18 cellular contexts compared by ENCODE assay signal in genomic region chr4:181967401-181967800, GRCh38.
A peak's percentile ranks its signal among the peaks of the same experiment; 100 is the strongest.
DNase-seq lines count a peak whose midpoint lies in the region; ATAC-seq, FAIRE-seq and TF ChIP-seq lines count a peak whose summit lies in the region.
"Had no signal": no experiment of that assay in that cellular context is flagged by ENCODE, and none has a peak within 500 bp of the region (broad histone marks: within the 10 kb centered on the region; RNA-seq: fewer than 3 reads in every experiment).

No MANE protein-coding gene starts in this region.

- CTCF ChIA-PET in H1 (lab: Charles Lee; ENCODE audit: partially characterized antibody) = no interaction called here

- no peak overlapping the region for H3K14ac ChIP-seq in H1 (ENCODE audit: insufficient read length)

- peak; percentile 61 for DNase-seq in BE2C
- DNase-seq in RWPE2 (ENCODE audit: low spot score) = no peak
- DNase-seq in H1 (ENCODE audit: low read depth in 1 of 2, low spot score in 2 of 2) = no peak
- no peak for DNase-seq in smooth muscle cell (lab: John Stamatoyannopoulos, UW; ENCODE audit: unreplicated experiment)
- DNase-seq in left ventricle myocardium superior = no peak
- no peak for DNase-seq in midbrain (lab: John Stamatoyannopoulos, UW)
- no peak for DNase-seq in NCI-H524 treated with DMSO at 0.1 percent for 48 hours (lab: John Stamatoyannopoulos, UW)
- DNase-seq: AML-193; CD4-positive, alpha-beta memory T cell; DMS153; DMS79; GDM1; HCEC 1CT had no signal

- H3K9me3 ChIP-seq in BE2C = no peaks in the 10 kb centered on the region
- no peaks in the 10 kb centered on the region for H3K9me3 ChIP-seq in RWPE2 (ENCODE audit: severe bottlenecking)
- H3K9me3 ChIP-seq in H1 (ENCODE audit: insufficient read depth in 2 of 2, low read depth in 1 of 2, low read length in 1 of 2) = no peaks in the 10 kb centered on the region
- H3K9me3 ChIP-seq in smooth muscle cell (replicated peaks; ENCODE audit: low read depth) = no peaks in the 10 kb centered on the region
- H3K9me3 ChIP-seq: A549, BLaER1 had no signal

- peak overlapping the region; percentile 61 for H3K27ac ChIP-seq in RWPE2 (ENCODE audit: poor library complexity, severe bottlenecking)
- no peak overlapping the region for H3K27ac ChIP-seq in H1 (ENCODE audit: low read depth, low read length)
- H3K27ac ChIP-seq in smooth muscle cell (ENCODE audit: low read depth) = peak overlapping the region; percentile 54
- H3K27ac ChIP-seq: 22Rv1, A549, BLaER1, HL-60 had no signal

- no peaks in the 10 kb centered on the region for H3K79me1 ChIP-seq in H1 (ENCODE audit: low read depth, low read length)

- no peaks in the 10 kb centered on the region for H3K27me3 ChIP-seq in BE2C
- H3K27me3 ChIP-seq in RWPE2 (ENCODE audit: insufficient read depth, poor library complexity, severe bottlenecking) = no peaks in the 10 kb centered on the region
- H3K27me3 ChIP-seq in H1 (replicated peaks in 1 of 4; ENCODE audit: control insufficient read depth in 3 of 4, extremely low read depth in 1 of 4, insufficient read depth in 3 of 4, low read length in 3 of 4) = no peaks in the 10 kb centered on the region
- no peaks in the 10 kb centered on the region for H3K27me3 ChIP-seq in smooth muscle cell (ENCODE audit: low read depth)
- H3K27me3 ChIP-seq: BLaER1 had no signal

- peaks cover 37% of the 10 kb centered on the region for H3K4me1 ChIP-seq in BE2C
- no peaks in the 10 kb centered on the region for H3K4me1 ChIP-seq in RWPE2 (ENCODE audit: insufficient read depth, poor library complexity, severe bottlenecking)
- H3K4me1 ChIP-seq in H1 (replicated peaks in 1 of 4; ENCODE audit: control insufficient read depth in 3 of 4, insufficient read depth in 4 of 4, low read length in 3 of 4) = peaks cover 0 to 6% (median 0%) of the 10 kb centered on the region in 4 experiments; a peak in 2 of 7 replicates
- H3K4me1 ChIP-seq in smooth muscle cell (ENCODE audit: low read depth) = peaks cover 5% of the 10 kb centered on the region
- H3K4me1 ChIP-seq: A549 had no signal

- no peak overlapping the region for H4K8ac ChIP-seq in H1 (ENCODE audit: extremely low read depth, insufficient read depth, low read length)

- TF ChIP-seq CTCF in BE2C (IDR thresholded peaks at IDR 0.05; ENCODE audit: low read depth, low read length) (no peak), RWPE2 (IDR thresholded peaks at IDR 0.05; ENCODE audit: poor library complexity, severe bottlenecking) (no peak), H1 (IDR thresholded peaks at IDR 0.05; ENCODE audit: control extremely low read depth in 1 of 3, insufficient read depth in 1 of 3, low read depth in 1 of 3, low read length in 3 of 3) (no peak), smooth muscle cell (IDR thresholded peaks at IDR 0.05; ENCODE audit: borderline replicate concordance, insufficient read depth, poor library complexity, severe bottlenecking) (no peak)

- H2BK15ac ChIP-seq in H1 (ENCODE audit: low read length) = no peak overlapping the region

- no peak overlapping the region for H2BK12ac ChIP-seq in H1 (ENCODE audit: low read depth, low read length)

- H3K4me3 ChIP-seq in BE2C (ENCODE audit: low read depth, low read length) (no peak overlapping the region), RWPE2 (ENCODE audit: severe bottlenecking) (no peak overlapping the region), H1 (ENCODE audit: extremely low read depth in 1 of 4, insufficient read depth in 2 of 4, low read depth in 3 of 4, low read length in 4 of 4) (no peak overlapping the region), smooth muscle cell (no peak overlapping the region)
- H3K4me3 ChIP-seq: A549, BLaER1, K562 had no signal

- no peak overlapping the region for H3K9ac ChIP-seq in H1 (replicated peaks in 1 of 4; ENCODE audit: extremely low read depth in 1 of 4, low read depth in 3 of 4, low read length in 3 of 4)
- H3K9ac ChIP-seq in smooth muscle cell (ENCODE audit: low read depth) = no peak overlapping the region
- H3K9ac ChIP-seq: BLaER1 had no signal

- H3F3A ChIP-seq in smooth muscle cell (ENCODE audit: low read depth) = peaks cover 4% of the 10 kb centered on the region

- no peak for ATAC-seq in RWPE2 (ENCODE audit: low read depth)
- ATAC-seq in left ventricle myocardium superior = no peak
- ATAC-seq: A549, K562 had no signal

- no peak for TF ChIP-seq EP300 in H1 (IDR thresholded peaks at IDR 0.05; ENCODE audit: borderline replicate concordance in 1 of 2, low read depth in 2 of 2, low read length in 2 of 2)

- peak overlapping the region; percentile 20 for H4K91ac ChIP-seq in H1 (replicated peaks; ENCODE audit: insufficient read length, low read length)

- no peak overlapping the region for H2BK120ac ChIP-seq in H1 (replicated peaks; ENCODE audit: low read depth, low read length)

- no peak overlapping the region for H3K23ac ChIP-seq in H1 (ENCODE audit: insufficient read length)

- H2BK20ac ChIP-seq in H1 (ENCODE audit: low read length) = no peak overlapping the region

- TF ChIP-seq RAD21 in H1 (IDR thresholded peaks at IDR 0.05 in 1 of 2, conservative IDR thresholded peaks at IDR 0.05 in 1 of 2; ENCODE audit: low read depth in 2 of 2, low read length in 2 of 2) = no peak

- no peak overlapping the region for H2AK5ac ChIP-seq in H1 (ENCODE audit: low read depth, low read length)

- H3K4ac ChIP-seq in H1 (replicated peaks; ENCODE audit: insufficient read length, low read depth, low read length) = no peak overlapping the region

- intact Hi-C loops in left ventricle myocardium superior (cut with micrococcal nuclease) = no loop called here

- H4K20me1 ChIP-seq in H1 (replicated peaks in 1 of 2; ENCODE audit: control insufficient read depth in 1 of 2, insufficient read depth in 2 of 2, low read length in 2 of 2) (no peaks in the 10 kb centered on the region), smooth muscle cell (ENCODE audit: low read depth) (no peaks in the 10 kb centered on the region)
- H4K20me1 ChIP-seq: BLaER1 had no signal

- H3K79me2 ChIP-seq in H1 (ENCODE audit: control insufficient read depth in 1 of 2, insufficient read depth in 2 of 2, low read length in 2 of 2) = no peaks in the 10 kb centered on the region
- no peaks in the 10 kb centered on the region for H3K79me2 ChIP-seq in smooth muscle cell (ENCODE audit: low read depth)

- H3K56ac ChIP-seq in H1 (replicated peaks; ENCODE audit: insufficient read length, low read depth, low read length) = no peak overlapping the region

- POLR2A ChIA-PET in H1 (lab: Charles Lee; ENCODE audit: partially characterized antibody) = no interaction called here

- no peak overlapping the region; the same call in 1 of the 2 replicates for H3K18ac ChIP-seq in H1 (ENCODE audit: extremely low read depth, low read length)

- FAIRE-seq in H1 (lab: Jason Lieb, UNC) = no peak
- FAIRE-seq: A549, K562 had no signal

- WGBS in H1 (ENCODE audit: extremely low coverage in 1 of 2, insufficient coverage in 1 of 2, insufficient read length in 1 of 2, insufficient replicate concordance in 2 of 2, low coverage in 1 of 2, low lambda C conversion rate in 2 of 2, missing lambda C conversion rate in 1 of 2), 2 experiments = 90% methylated on average over 3 of the region's 3 CpGs; no CpG with 5 or more reads in 1 of the 2 experiments
- 19% methylated on average over 3 of the region's 3 CpGs for WGBS in smooth muscle cell (ENCODE audit: low lambda C conversion rate)

- no peak overlapping the region for H4K5ac ChIP-seq in H1 (ENCODE audit: insufficient read length, low read depth, low read length)

- H3K23me2 ChIP-seq in H1 (ENCODE audit: low read depth, low read length) = no peaks in the 10 kb centered on the region

- no peaks in the 10 kb centered on the region for H3K36me3 ChIP-seq in BE2C
- H3K36me3 ChIP-seq in RWPE2 (ENCODE audit: low read depth) = no peaks in the 10 kb centered on the region
- H3K36me3 ChIP-seq in H1 (ENCODE audit: control insufficient read depth in 2 of 4, insufficient read depth in 4 of 4, low read length in 3 of 4) = no peaks in the 10 kb centered on the region; a peak in 1 of 8 replicates
- no peaks in the 10 kb centered on the region for H3K36me3 ChIP-seq in smooth muscle cell (ENCODE audit: low read depth)
- H3K36me3 ChIP-seq: BLaER1 had no signal

- H2BK5ac ChIP-seq in H1 (ENCODE audit: low read depth, low read length) = no peak overlapping the region

- H2AFZ ChIP-seq in H1 (ENCODE audit: low read length) (no peak overlapping the region), smooth muscle cell (ENCODE audit: low read depth) (no peak overlapping the region)

- H3K4me2 ChIP-seq in H1 (ENCODE audit: insufficient read depth in 1 of 2, low read depth in 2 of 2, low read length in 2 of 2) = no peak overlapping the region
- H3K4me2 ChIP-seq in smooth muscle cell = peak overlapping the region; percentile 36
- H3K4me2 ChIP-seq: A549, BLaER1 had no signal

- TF ChIP-seq POLR2A in H1 (IDR thresholded peaks at IDR 0.05; ENCODE audit: control extremely low read depth in 1 of 2, low read depth in 2 of 2, low read length in 2 of 2) = no peak

TF ChIP-seq in H1, 55 proteins besides CTCF, POLR2A, EP300 and RAD21:
- TF ChIP-seq USF2 (IDR thresholded peaks at IDR 0.05; ENCODE audit: low read length) (no peak), MAX (IDR thresholded peaks at IDR 0.05) (no peak), RFX5 (IDR thresholded peaks at IDR 0.05; ENCODE audit: borderline replicate concordance, low read depth, low read length) (no peak), NRF1 (IDR thresholded peaks at IDR 0.05; ENCODE audit: low read depth, low read length) (no peak), TBP (IDR thresholded peaks at IDR 0.05; ENCODE audit: low read depth, low read length) (no peak), SIX5 (IDR thresholded peaks at IDR 0.05; ENCODE audit: low read depth, low read length) (no peak), TCF12 (IDR thresholded peaks at IDR 0.05; ENCODE audit: low read depth, low read length) (no peak), CBX5 (IDR thresholded peaks at IDR 0.05; ENCODE audit: low read depth, low read length) (no peak), SUZ12 (IDR thresholded peaks at IDR 0.05; ENCODE audit: low read length) (no peak), CBX8 (IDR thresholded peaks at IDR 0.05; ENCODE audit: borderline replicate concordance, low read depth, low read length) (no peak), KDM4A (IDR thresholded peaks at IDR 0.05; ENCODE audit: low read depth, low read length, severe bottlenecking) (no peak)
TF ChIP-seq in H1: peak in this region for 0.
